Comparison of ENCODE assay signal across 30 cellular contexts in genomic region chr3:155989536-155989935, GRCh38.
"Had no signal": no experiment of that assay in that cellular context is flagged by ENCODE, and none has a peak within 500 bp of the region (broad histone marks: within the 10 kb centered on the region; RNA-seq: fewer than 3 reads in every experiment).

No MANE protein-coding gene starts in this region.

- ATAC-seq: activated CD8-positive, alpha-beta T cell treated with anti-CD3 and anti-CD28 coated beads for 36 hours; activated T-cell treated with anti-CD3 and anti-CD28 coated beads, Interleukin-2, amount 50 U/mL, for 72 hours; activated T-helper 17 cell treated with anti-CD3 and anti-CD28 coated beads, Interleukin-2, amount 50 U/mL, for 72 hours; body of pancreas had no signal

- FAIRE-seq: astrocyte, colon had no signal

- H3K27ac ChIP-seq: body of pancreas, Peyer's patch, RWPE1, SJCRH30, SK-N-MC, WERI-Rb-1 had no signal

- H3K27me3 ChIP-seq: body of pancreas, Peyer's patch, SJCRH30 had no signal

- H3K36me3 ChIP-seq: Peyer's patch, SJCRH30, WERI-Rb-1 had no signal

- H3K4me1 ChIP-seq: body of pancreas, Peyer's patch, SJCRH30 had no signal

- DNase-seq: activated CD4-positive, alpha-beta T cell treated with anti-CD3 and anti-CD28 coated beads for 1 hour; activated CD4-positive, alpha-beta T cell treated with anti-CD3 and anti-CD28 coated beads for 48 hours; activated CD4-positive, CD25-positive, alpha-beta regulatory T cell; activated CD8-positive, alpha-beta T cell treated with anti-CD3 and anti-CD28 coated beads for 36 hours; activated effector memory CD4-positive, alpha-beta T cell treated with anti-CD3 and anti-CD28 coated beads, Interleukin-2, amount 50 U/mL, for 16 hours; activated naive CD4-positive, alpha-beta T cell; activated naive CD8-positive, alpha-beta T cell treated with anti-CD3 and anti-CD28 coated beads, Interleukin-2, amount 10 ng/mL, durations not matched to agents 7 days and 5 days; activated T-cell treated with anti-CD3 and anti-CD28 coated beads, Interleukin-2, amount 50 U/mL, for 1 hour; activated T-cell treated with anti-CD3 and anti-CD28 coated beads, Interleukin-2, amount 50 U/mL, for 72 hours; body of pancreas; central memory CD4-positive, alpha-beta T cell; Kasumi-1; KG1; MM.1S; NCI-H1105; NCI-H1417 treated with DMSO at 0.1 percent for 48 hours; NCI-H187 treated with DMSO at 0.1 percent for 48 hours; NCI-H2081; NCI-H345; NCI-H524 treated with DMSO at 0.1 percent for 48 hours; Peyer's patch; Right ventricle myocardium superior; SJCRH30; T1000; WERI-Rb-1 had no signal

- H3K4me3 ChIP-seq: body of pancreas, Peyer's patch, SJCRH30, SK-N-MC had no signal

- H3K9me3 ChIP-seq: body of pancreas, Peyer's patch, SJCRH30 had no signal
